15 cellular contexts compared by ENCODE assay signal in genomic region chr18:46222710-46223360, GRCh38.
DNase-seq lines count a peak whose midpoint lies in the region; ATAC-seq and TF ChIP-seq lines count a peak whose summit lies in the region.
"Had no signal": no experiment of that assay in that cellular context is flagged by ENCODE, and none has a peak within 500 bp of the region (broad histone marks: within the 10 kb centered on the region; RNA-seq: fewer than 3 reads in every experiment).

No MANE protein-coding gene starts in this region.

- H3K4me3 Mint-ChIP-seq in CD4-positive, alpha-beta T cell = peak overlapping the region; percentile 55
- H3K4me3 Mint-ChIP-seq in activated CD4-positive, alpha-beta memory T cell treated with anti-CD3 and anti-CD28 coated beads for 36 hours = no peak overlapping the region
- H3K4me3 Mint-ChIP-seq: H9; stimulated activated naive B cell treated with anti-CD40 and anti-IgM and Interleukin-4, amounts not matched to agents 10 μg/mL and 1 μg/mL and 100 μg/mL, for 72 hours had no signal

- peaks cover 81% of the 10 kb centered on the region for H3K4me1 Mint-ChIP-seq in CD4-positive, alpha-beta T cell (ENCODE audit: low read depth)
- peaks cover 81% of the 10 kb centered on the region for H3K4me1 Mint-ChIP-seq in activated CD4-positive, alpha-beta memory T cell treated with anti-CD3 and anti-CD28 coated beads for 36 hours (ENCODE audit: low read depth)

- H3K27me3 ChIP-seq in CD4-positive, alpha-beta T cell (ENCODE audit: control insufficient read depth, insufficient read depth, low read length) = no peaks in the 10 kb centered on the region
- H3K27me3 ChIP-seq in Loucy (ENCODE audit: insufficient read depth, low read length, poor library complexity, severe bottlenecking) (no peaks in the 10 kb centered on the region), mesendoderm (ENCODE audit: insufficient read depth, low read length, poor library complexity) (no peaks in the 10 kb centered on the region)
- H3K27me3 ChIP-seq: colonic mucosa, MG63 had no signal

- peak; percentile 52 for ATAC-seq in CD4-positive, alpha-beta T cell (ENCODE audit: poor library complexity)
- no peak for ATAC-seq in GM21360 (IDR thresholded peaks at IDR 0.05; ENCODE audit: unreplicated experiment)
- no peak for ATAC-seq in HG03097 (IDR thresholded peaks at IDR 0.05; ENCODE audit: low FRiP score, unreplicated experiment)
- ATAC-seq: SK-N-SH treated with all-trans-retinoic acid at 6 μM for 48 hours had no signal

- intact Hi-C loops in CD4-positive, alpha-beta T cell (cut with DNase I, micrococcal nuclease) = no loop called here
- intact Hi-C loops in activated CD4-positive, alpha-beta memory T cell treated with anti-CD3 and anti-CD28 coated beads for 36 hours (cut with micrococcal nuclease) = loop anchor here (1.0 to 5.0 kb wide), 2 partner anchors 9 to 44 kb away; no protein-coding TSS in a partner anchor

- DNase-seq in CD4-positive, alpha-beta T cell = no peak
- DNase-seq in activated CD4-positive, alpha-beta memory T cell treated with anti-CD3 and anti-CD28 coated beads for 36 hours = no peak
- no peak for DNase-seq in mesendoderm
- no peak for DNase-seq in amygdala (lab: John Stamatoyannopoulos, UW)
- no peak for DNase-seq in NCI-H82 (lab: John Stamatoyannopoulos, UW)
- DNase-seq: colonic mucosa; H9; MG63; midbrain; NCI-H2171 treated with DMSO at 0.1 percent for 48 hours; stimulated activated naive B cell treated with anti-CD40 and anti-IgM and Interleukin-4, amounts not matched to agents 10 μg/mL and 1 μg/mL and 100 μg/mL, for 72 hours had no signal

- no peak overlapping the region for H3K18ac ChIP-seq in mesendoderm (ENCODE audit: low read length)

- H3K4me3 ChIP-seq in Loucy (ENCODE audit: low read length, poor library complexity, severe bottlenecking) (no peak overlapping the region), mesendoderm (ENCODE audit: low read length) (no peak overlapping the region)
- H3K4me3 ChIP-seq: colonic mucosa, MG63 had no signal

- peak overlapping the region; percentile 3 for H3K27ac ChIP-seq in CD4-positive, alpha-beta T cell (ENCODE audit: low read depth, low read length)
- H3K27ac ChIP-seq in mesendoderm (ENCODE audit: low read depth, low read length) = no peak overlapping the region
- H3K27ac ChIP-seq: colonic mucosa had no signal

- no CpG with 5 or more reads among the region's 8 CpGs for WGBS in mesendoderm (ENCODE audit: extremely low coverage, insufficient coverage, low lambda C conversion rate)

- H3K79me2 ChIP-seq in Loucy (ENCODE audit: insufficient read depth, low read length) (peaks cover 79% of the 10 kb centered on the region), mesendoderm (ENCODE audit: control insufficient read depth, insufficient read depth, low read length) (no peaks in the 10 kb centered on the region)

- peaks cover 60% of the 10 kb centered on the region for H3K36me3 Mint-ChIP-seq in CD4-positive, alpha-beta T cell (ENCODE audit: low read depth)
- H3K36me3 Mint-ChIP-seq in activated CD4-positive, alpha-beta memory T cell treated with anti-CD3 and anti-CD28 coated beads for 36 hours = peaks cover 19% of the 10 kb centered on the region

- no peak for TF ChIP-seq CTCF in CD4-positive, alpha-beta T cell (IDR thresholded peaks at IDR 0.05)
- no peak for TF ChIP-seq CTCF in Loucy (conservative IDR thresholded peaks at IDR 0.05; ENCODE audit: low read length)

- H3K9ac ChIP-seq in Loucy (ENCODE audit: low read depth, low read length, poor library complexity, severe bottlenecking) (no peak overlapping the region), mesendoderm (ENCODE audit: low read length) (no peak overlapping the region)

- no peak overlapping the region for H2BK5ac ChIP-seq in mesendoderm (ENCODE audit: low read length)

- H3K27ac Mint-ChIP-seq in CD4-positive, alpha-beta T cell = peak overlapping the region; percentile 70
- peak overlapping the region; percentile 73 for H3K27ac Mint-ChIP-seq in activated CD4-positive, alpha-beta memory T cell treated with anti-CD3 and anti-CD28 coated beads for 36 hours
- H3K27ac Mint-ChIP-seq: H9; stimulated activated naive B cell treated with anti-CD40 and anti-IgM and Interleukin-4, amounts not matched to agents 10 μg/mL and 1 μg/mL and 100 μg/mL, for 72 hours had no signal

- no peaks in the 10 kb centered on the region for H3K9me3 ChIP-seq in CD4-positive, alpha-beta T cell (ENCODE audit: control insufficient read depth, low read length)
- no peaks in the 10 kb centered on the region for H3K9me3 ChIP-seq in Loucy (ENCODE audit: insufficient read depth, low read depth, low read length)
- H3K9me3 ChIP-seq: colonic mucosa, MG63 had no signal

- H4K8ac ChIP-seq in mesendoderm (ENCODE audit: low read depth, low read length) = no peak overlapping the region

- no peak overlapping the region for H3K23ac ChIP-seq in mesendoderm (ENCODE audit: low read length)

- peak overlapping the region; percentile 31 for H3K56ac ChIP-seq in mesendoderm (ENCODE audit: low read length)

- H4K20me1 ChIP-seq in Loucy (ENCODE audit: insufficient read depth, low read length, poor library complexity, severe bottlenecking) = peaks cover 35% of the 10 kb centered on the region

- peaks cover 31% of the 10 kb centered on the region; the same call in 1 of the 2 replicates for H3K36me3 ChIP-seq in Loucy (ENCODE audit: insufficient read depth, low read length)
- H3K36me3 ChIP-seq in mesendoderm (ENCODE audit: control insufficient read depth, insufficient read depth, low read length) = no peaks in the 10 kb centered on the region
- H3K36me3 ChIP-seq: colonic mucosa had no signal

- peaks cover 5% of the 10 kb centered on the region; the same call in 1 of the 2 replicates for H3F3A ChIP-seq in Loucy (ENCODE audit: low read depth)

- no peak overlapping the region for H2AFZ ChIP-seq in Loucy (ENCODE audit: low read length)

- H3K9me3 Mint-ChIP-seq in CD4-positive, alpha-beta T cell = no peaks in the 10 kb centered on the region
- H3K9me3 Mint-ChIP-seq in activated CD4-positive, alpha-beta memory T cell treated with anti-CD3 and anti-CD28 coated beads for 36 hours = no peaks in the 10 kb centered on the region
- H3K9me3 Mint-ChIP-seq: H9; stimulated activated naive B cell treated with anti-CD40 and anti-IgM and Interleukin-4, amounts not matched to agents 10 μg/mL and 1 μg/mL and 100 μg/mL, for 72 hours had no signal

- H3K4me2 ChIP-seq in Loucy (ENCODE audit: low read depth, low read length, poor library complexity, severe bottlenecking) (peak overlapping the region; percentile 16), mesendoderm (ENCODE audit: low read length) (no peak overlapping the region)

- H3K4ac ChIP-seq in mesendoderm (ENCODE audit: low read depth, low read length) = no peak overlapping the region

- H3K27me3 Mint-ChIP-seq in CD4-positive, alpha-beta T cell = no peaks in the 10 kb centered on the region
- no peaks in the 10 kb centered on the region for H3K27me3 Mint-ChIP-seq in activated CD4-positive, alpha-beta memory T cell treated with anti-CD3 and anti-CD28 coated beads for 36 hours
- H3K27me3 Mint-ChIP-seq: stimulated activated naive B cell treated with anti-CD40 and anti-IgM and Interleukin-4, amounts not matched to agents 10 μg/mL and 1 μg/mL and 100 μg/mL, for 72 hours had no signal

- no peak overlapping the region for H2AK5ac ChIP-seq in mesendoderm (ENCODE audit: low read length)

- H2BK120ac ChIP-seq in mesendoderm (ENCODE audit: low read depth, low read length) = no peak overlapping the region

- no peak overlapping the region for H4K5ac ChIP-seq in mesendoderm (ENCODE audit: low read length)

- H3K4me1 ChIP-seq in Loucy (ENCODE audit: insufficient read depth, low read length, poor library complexity, severe bottlenecking) (peaks cover 23% of the 10 kb centered on the region), mesendoderm (ENCODE audit: control insufficient read depth, low read depth, low read length) (peaks cover 2% of the 10 kb centered on the region)
- H3K4me1 ChIP-seq: colonic mucosa had no signal

- H2BK15ac ChIP-seq in mesendoderm (replicated peaks; ENCODE audit: low read depth) = no peak overlapping the region

- CTCF ChIA-PET in CD4-positive, alpha-beta T cell (lab: Charles Lee) = no interaction called here
- CTCF ChIA-PET in activated CD4-positive, alpha-beta memory T cell treated with anti-CD3 and anti-CD28 coated beads for 36 hours (lab: Charles Lee) = interaction anchor here (0.6 to 6.0 kb wide), 3 partner anchors 10 to 435 kb away, joined by 3 to 35 read pairs (median 4); a partner anchor contains a TSS

- H3K9me2 ChIP-seq in Loucy (replicated peaks; ENCODE audit: low read depth, low read length) = no peaks in the 10 kb centered on the region

- H3K79me1 ChIP-seq in mesendoderm (ENCODE audit: low read length) = peaks cover 6% of the 10 kb centered on the region

- POLR2A ChIA-PET in CD4-positive, alpha-beta T cell (lab: Charles Lee) = interaction anchor here (0.6 to 0.7 kb wide), 2 partner anchors 23 to 44 kb away, joined by 3 read pairs; no protein-coding TSS in a partner anchor
- POLR2A ChIA-PET in activated CD4-positive, alpha-beta memory T cell treated with anti-CD3 and anti-CD28 coated beads for 36 hours (lab: Charles Lee) = no interaction called here
